Comparison of ENCODE assay signal across 8 cellular contexts in genomic region chr9:106420511-106420944, GRCh38.
DNase-seq lines count a peak whose midpoint lies in the region; ATAC-seq, FAIRE-seq and TF ChIP-seq lines count a peak whose summit lies in the region.

No MANE protein-coding gene starts in this region.

- TF ChIP-seq EP300 in GM12878 (IDR thresholded peaks at IDR 0.05; ENCODE audit: borderline replicate concordance in 1 of 2, control insufficient read depth in 1 of 2, low read depth in 2 of 2, low read length in 2 of 2), result peak; percentile 20 to 68; a peak in 2 of 4 replicates

- no peaks in the 10 kb centered on the region for H3K9me3 ChIP-seq in GM12878 (replicated peaks; ENCODE audit: control insufficient read depth, insufficient read depth, low read length)

- no peak overlapping the region for H2AFZ ChIP-seq in GM12878 (ENCODE audit: control insufficient read depth, low read depth, low read length)

- H3K79me2 ChIP-seq in GM12878 (ENCODE audit: control insufficient read depth, insufficient read depth, low read length), result no peaks in the 10 kb centered on the region

- SMC1A ChIA-PET in GM12878 (lab: Charles Lee; ENCODE audit: uncharacterized antibody, unreplicated experiment), result interaction anchor here (0.6 to 2.7 kb wide), 15 partner anchors 10 to 521 kb away, joined by 3 to 16 read pairs (median 3); no protein-coding TSS in a partner anchor

- POLR2A ChIA-PET in GM12878 (lab: Charles Lee), result interaction anchor here (0.6 to 1.0 kb wide), 3 partner anchors 47 to 320 kb away, joined by 3 to 4 read pairs (median 3); no protein-coding TSS in a partner anchor

- H4K20me1 ChIP-seq in GM12878 (ENCODE audit: control insufficient read depth, insufficient read depth), result no peaks in the 10 kb centered on the region

- H3K4me2 ChIP-seq in GM12878 (ENCODE audit: control insufficient read depth, insufficient read depth), result peak overlapping the region; percentile 11

- no peak for FAIRE-seq in GM12878 (lab: Jason Lieb, UNC)

- no peak overlapping the region for H3K9ac ChIP-seq in GM12878 (ENCODE audit: control insufficient read depth, insufficient read depth, low read length)

- no peak for TF ChIP-seq RAD21 in GM12878 (IDR thresholded peaks at IDR 0.05; ENCODE audit: insufficient read depth, low read depth, low read length)

- intact Hi-C loops in GM12878 (cut with micrococcal nuclease; ENCODE audit: unreplicated experiment), result loop anchor here (2.0 to 5.0 kb wide), 4 partner anchors 93 to 562 kb away; partner anchors contain the start of gene ZNF462

- ATAC-seq in GM19438 (IDR thresholded peaks at IDR 0.05; ENCODE audit: low read depth, unreplicated experiment) (peak; percentile 67), HG03280 (IDR thresholded peaks at IDR 0.05; ENCODE audit: unreplicated experiment) (peak; percentile 56), GM12878 (peak; percentile 76)

- TF ChIP-seq CTCF in GM12878 (IDR thresholded peaks at IDR 0.05 in 2 of 3, conservative IDR thresholded peaks at IDR 0.05 in 1 of 3; ENCODE audit: control insufficient read depth in 2 of 3, extremely low read depth in 1 of 3, insufficient read depth in 1 of 3, low read depth in 3 of 3, low read length in 3 of 3) (no peak), GM10266 (IDR thresholded peaks at IDR 0.05; ENCODE audit: control insufficient read depth, insufficient read depth, low read depth, missing control alignments) (no peak)

- no peaks in the 10 kb centered on the region for H3K27me3 ChIP-seq in GM12878 (replicated peaks in 1 of 2; ENCODE audit: control insufficient read depth in 2 of 2, insufficient read depth in 2 of 2, low read length in 1 of 2)

- H3K4me3 ChIP-seq in GM12878, result no peak overlapping the region

- CTCF ChIA-PET in GM12878 (lab: Yijun Ruan, JAX), result interaction anchor here (4.0 kb wide), 1 partner anchor 135 kb away, joined by 14 read pairs; no protein-coding TSS in a partner anchor

- RAD21 ChIA-PET in GM12878 (lab: Charles Lee; ENCODE audit: unreplicated experiment), result interaction anchor here (0.5 to 2.3 kb wide), 14 partner anchors 10 to 194 kb away, joined by 3 to 11 read pairs (median 4); no protein-coding TSS in a partner anchor

- in situ Hi-C loops in GM12878 (cut with MboI), result no loop called here

- no peak for TF ChIP-seq POLR2A in GM12878 (IDR thresholded peaks at IDR 0.05; ENCODE audit: low read depth, low read length)

- WGBS in GM12878 (ENCODE audit: insufficient coverage, insufficient replicate concordance, low lambda C conversion rate, missing lambda C conversion rate), result 32% methylated on average over 4 of the region's 4 CpGs

- H3K27ac ChIP-seq in GM12878 (ENCODE audit: control insufficient read depth, insufficient read depth), result no peak overlapping the region

- peaks cover 17% of the 10 kb centered on the region for H3K4me1 ChIP-seq in GM12878 (ENCODE audit: control insufficient read depth, insufficient read depth, low read length)

- H3K36me3 ChIP-seq in GM12878 (ENCODE audit: control insufficient read depth in 2 of 2, insufficient read depth in 2 of 2, low read length in 1 of 2), result no peaks in the 10 kb centered on the region

- DNase-seq in DMS53 (lab: John Stamatoyannopoulos, UW) (peak; percentile 72), GM12878 (ENCODE audit: low read depth, low spot score) (peak; percentile 76), NCI-H748 (lab: John Stamatoyannopoulos, UW; ENCODE audit: unreplicated experiment) (no peak), NCI-H2107 treated with DMSO at 0.1 percent for 48 hours (lab: John Stamatoyannopoulos, UW; ENCODE audit: unreplicated experiment) (no peak), GM10266 (ENCODE audit: extremely low spot score) (no peak), HCEC 1CT (no peak)

- no TSS peak for BruUV-seq in GM12878 (replicated peaks; lab: Mats Ljungman, UMichigan)

TF ChIP-seq in GM12878, 131 proteins besides CTCF, POLR2A, EP300 and RAD21 (continues in another document):
- TF ChIP-seq ATF7 (IDR thresholded peaks at IDR 0.05; ENCODE audit: low read depth), result 0 out of 2 replicates have a peak, but pooled peaks have one; percentile 27
- no peak for TF ChIP-seq CUX1 (IDR thresholded peaks at IDR 0.05; ENCODE audit: insufficient replicate concordance, low read depth, low read length)
- TF ChIP-seq ATF2 (IDR thresholded peaks at IDR 0.05; ENCODE audit: low read length), result 0 out of 2 replicates have a peak, but pooled peaks have one; percentile 36
- peak; percentile 75 to 84 for TF ChIP-seq IKZF2 (IDR thresholded peaks at IDR 0.05)
- peak; percentile 8; the same call in 1 of the 2 replicates for TF ChIP-seq BMI1 (IDR thresholded peaks at IDR 0.05; ENCODE audit: borderline replicate concordance)
- peak; percentile 80 for TF ChIP-seq SKIL (IDR thresholded peaks at IDR 0.05; ENCODE audit: low read depth, poor library complexity, severe bottlenecking)
- TF ChIP-seq DPF2 (IDR thresholded peaks at IDR 0.05), result peak; percentile 74
- no peak for TF ChIP-seq ZNF274 (IDR thresholded peaks at IDR 0.05; ENCODE audit: insufficient read depth, insufficient read length)
- 0 out of 2 replicates have a peak, but pooled peaks have one; percentile 46 for TF ChIP-seq BCL11A (IDR thresholded peaks at IDR 0.05; ENCODE audit: low read depth, low read length)
- peak; percentile 84 for TF ChIP-seq GATAD2B (conservative IDR thresholded peaks at IDR 0.05; ENCODE audit: low read depth)
- peak; percentile 81 for TF ChIP-seq BHLHE40 (IDR thresholded peaks at IDR 0.05; ENCODE audit: borderline replicate concordance in 1 of 2, low read depth in 2 of 2, low read length in 1 of 2)
- no peak for TF ChIP-seq SPI1 (IDR thresholded peaks at IDR 0.05; ENCODE audit: borderline replicate concordance, insufficient read depth, low read depth, low read length)
- peak; percentile 36; the same call in 1 of the 2 replicates for TF ChIP-seq NBN (IDR thresholded peaks at IDR 0.05)
- TF ChIP-seq RUNX3 (IDR thresholded peaks at IDR 0.05; ENCODE audit: low read length), result peak; percentile 85

Comparison
In these comparisons a context has a peak if more than half of its experiments do, and no peak if none do; other contexts are left out.
1. DNase-seq: peak in DMS53 (single experiment) and GM12878 (single experiment); none in NCI-H748 (single experiment), NCI-H2107 treated with DMSO at 0.1 percent for 48 hours (single experiment), GM10266 (single experiment) and HCEC 1CT (single experiment).
2. Peak in every context shown above with its lines, with median percentiles within 50 percentile points of each other: ATAC-seq.